ENCODE assay signal across 8 cellular contexts in the genomic region with DNA sequence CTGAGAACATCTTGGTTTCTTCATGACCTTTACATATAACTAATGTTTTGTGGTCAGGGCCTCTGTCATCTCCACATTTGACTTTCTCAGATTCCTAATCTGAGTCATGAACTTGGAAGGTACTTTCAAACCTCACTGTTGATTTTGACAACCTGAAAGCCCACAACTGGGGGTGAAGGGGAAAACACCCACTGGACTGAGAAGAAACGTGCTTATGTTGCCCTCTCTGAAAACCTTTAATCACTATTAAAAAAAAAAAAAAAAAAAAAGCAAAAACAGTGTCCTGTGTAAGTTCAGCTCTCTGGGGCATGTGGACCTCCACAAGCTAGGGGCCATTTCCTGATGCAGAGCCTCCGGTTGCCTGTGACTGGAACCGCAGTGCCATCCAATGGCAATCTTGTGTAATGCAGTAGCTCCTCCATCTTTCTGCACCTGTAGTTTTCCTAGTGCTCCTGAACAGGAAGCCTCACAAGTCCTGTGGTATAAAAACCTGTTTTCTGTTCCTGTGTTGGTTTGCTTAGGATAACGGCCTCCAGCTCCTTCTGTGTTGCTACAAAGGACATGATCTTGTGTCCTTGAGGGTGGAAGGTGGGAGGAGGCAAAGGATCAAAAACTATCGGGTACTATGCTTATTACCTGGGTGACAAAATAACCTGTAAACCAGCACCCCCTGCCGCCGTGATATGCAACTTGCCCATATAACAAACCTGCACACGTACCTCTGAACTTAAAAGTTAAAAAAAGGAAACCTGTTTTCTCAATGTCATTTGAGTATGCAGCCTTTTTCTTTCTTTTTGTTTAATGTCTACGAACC.
A peak's percentile ranks its signal among the peaks of the same experiment; 100 is the strongest.
DNase-seq lines count a peak whose midpoint lies in the region; ATAC-seq lines count a peak whose summit lies in the region.

No MANE protein-coding gene starts in this region.

- H3K27ac Mint-ChIP-seq in T-cell, result no peak overlapping the region

- H3K4me1 Mint-ChIP-seq in T-cell, result peaks cover 0 to 4% (median 4%) of the 10 kb centered on the region in 3 donors

- no peaks in the 10 kb centered on the region for H3K9me3 Mint-ChIP-seq in T-cell

- peaks cover 0 to 4% of the 10 kb centered on the region in 2 donors for H3K27me3 Mint-ChIP-seq in T-cell

- peak overlapping the region in 2 of 3 donors; percentile 21 to 34 for H3K4me3 Mint-ChIP-seq in T-cell

- ATAC-seq in GM19025 (IDR thresholded peaks at IDR 0.05; ENCODE audit: low read depth, unreplicated experiment) (peak; percentile 87), HG03064 (IDR thresholded peaks at IDR 0.05; ENCODE audit: low read depth, unreplicated experiment) (peak; percentile 78), T-cell (replicated peaks in 1 of 4) (peak; percentile 53 to 74 (median 65))

- peak; percentile 83 for DNase-seq in COLO668 (lab: John Stamatoyannopoulos, UW; ENCODE audit: unreplicated experiment)
- peak; percentile 84 for DNase-seq in NCI-H1694 treated with DMSO at 0.1 percent for 48 hours (lab: John Stamatoyannopoulos, UW)
- peak in 27 of 34 experiments; percentile 4 to 48 (median 21) for DNase-seq in T-cell
- peak; percentile 83 for DNase-seq in cerebellar cortex (ENCODE audit: low spot score)
- peak; percentile 31 for DNase-seq in middle frontal gyrus (ENCODE audit: extremely low spot score, low spot score)
- no peak for DNase-seq in AG08395 (ENCODE audit: low spot score)

- H3K36me3 Mint-ChIP-seq in T-cell, result no peaks in the 10 kb centered on the region

- CTCF ChIA-PET in T-cell (lab: Charles Lee), result interaction anchor here (0.5 to 1.0 kb wide), 7 partner anchors 148 to 1075 kb away, joined by 3 to 7 read pairs (median 3); no protein-coding TSS in a partner anchor

- POLR2A ChIA-PET in T-cell (lab: Charles Lee), result no interaction called here
